11 cellular contexts compared by ENCODE assay signal in the genomic region with DNA sequence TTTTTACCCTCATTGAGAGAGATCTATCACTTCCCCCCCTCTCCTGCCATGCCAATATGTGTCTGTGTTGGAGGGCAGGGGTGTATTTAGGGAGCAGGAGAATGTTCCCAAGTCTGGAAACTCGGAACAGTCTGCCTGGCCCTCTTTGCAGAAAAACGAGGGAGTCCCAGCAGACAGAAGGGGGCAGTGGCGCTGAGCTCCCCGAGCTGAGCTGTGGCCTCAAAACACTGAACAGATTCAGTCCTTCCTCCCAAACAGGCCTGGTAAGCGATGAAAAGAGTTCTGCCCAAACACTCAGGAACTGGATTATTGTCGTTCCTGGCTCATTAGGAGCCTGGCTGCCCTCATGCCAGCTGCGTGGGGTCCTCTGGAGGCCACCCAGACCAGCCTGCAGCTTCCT. TPM values are rescaled to one million over a fixed set of nuclear protein-coding genes. Genes with fewer than 3 reads are reported as not detected.
DNase-seq lines count a peak whose midpoint lies in the region; ATAC-seq and TF ChIP-seq lines count a peak whose summit lies in the region.
"Had no signal": no experiment of that assay in that cellular context is flagged by ENCODE, and none has a peak within 500 bp of the region (broad histone marks: within the 10 kb centered on the region; RNA-seq: fewer than 3 reads in every experiment).

No MANE protein-coding gene starts in this region.

- WGBS in hepatocyte (ENCODE audit: low lambda C conversion rate, missing lambda C conversion rate), result 60% methylated on average over 6 of the region's 7 CpGs
- 49% methylated on average over 7 of the region's 7 CpGs for WGBS in smooth muscle cell (ENCODE audit: low lambda C conversion rate)

- no peak for ATAC-seq in GM18519 (IDR thresholded peaks at IDR 0.05; ENCODE audit: low FRiP score, unreplicated experiment)

- TF ChIP-seq CTCF in GM12875 (IDR thresholded peaks at IDR 0.05; ENCODE audit: borderline replicate concordance, insufficient read depth, low read depth, low read length) (peak; percentile 39), VCaP (conservative IDR thresholded peaks at IDR 0.05) (0 out of 2 replicates have a peak, but pooled peaks have one; percentile 7), hepatocyte (IDR thresholded peaks at IDR 0.05; ENCODE audit: poor library complexity) (no peak), smooth muscle cell (IDR thresholded peaks at IDR 0.05; ENCODE audit: borderline replicate concordance, insufficient read depth, poor library complexity, severe bottlenecking) (no peak)

- H3K4me1 ChIP-seq in hepatocyte (ENCODE audit: insufficient read depth), result no peaks in the 10 kb centered on the region
- H3K4me1 ChIP-seq in smooth muscle cell (ENCODE audit: low read depth), result peaks cover 3% of the 10 kb centered on the region

- H2AFZ ChIP-seq in hepatocyte (no peak overlapping the region), smooth muscle cell (ENCODE audit: low read depth) (no peak overlapping the region)

- H3K79me2 ChIP-seq in hepatocyte (no peaks in the 10 kb centered on the region), smooth muscle cell (ENCODE audit: low read depth) (no peaks in the 10 kb centered on the region)

- H3K9me3 ChIP-seq in hepatocyte (ENCODE audit: low read depth), result no peaks in the 10 kb centered on the region
- no peaks in the 10 kb centered on the region for H3K9me3 ChIP-seq in smooth muscle cell (replicated peaks; ENCODE audit: low read depth)
- H3K9me3 ChIP-seq: suprapubic skin had no signal

- no peaks in the 10 kb centered on the region for H3K9me2 ChIP-seq in hepatocyte (replicated peaks; ENCODE audit: insufficient read depth)

- peak overlapping the region; percentile 79 for H3K9ac ChIP-seq in smooth muscle cell (ENCODE audit: low read depth)

- H3K4me2 ChIP-seq in hepatocyte (peak overlapping the region; percentile 19), smooth muscle cell (peak overlapping the region; percentile 53)

- H3K36me3 ChIP-seq in hepatocyte (replicated peaks; ENCODE audit: insufficient read depth, low read depth) (no peaks in the 10 kb centered on the region), smooth muscle cell (ENCODE audit: low read depth) (no peaks in the 10 kb centered on the region)
- H3K36me3 ChIP-seq: suprapubic skin had no signal

- peaks cover 7% of the 10 kb centered on the region for H3F3A ChIP-seq in smooth muscle cell (ENCODE audit: low read depth)

- no peak for DNase-seq in hepatocyte (ENCODE audit: low spot score)
- no peak for DNase-seq in smooth muscle cell (lab: John Stamatoyannopoulos, UW; ENCODE audit: unreplicated experiment)
- no peak for DNase-seq in stimulated activated CD4-positive, alpha-beta T cell treated with anti-CD3 and anti-CD28 coated beads, Interleukin-15, amount 100 ng/mL, for 24 hours
- DNase-seq in HuH-7 (ENCODE audit: low spot score), result no peak
- DNase-seq: activated CD4-positive, alpha-beta memory T cell treated with anti-CD3 and anti-CD28 coated beads for 36 hours; foreskin melanocyte; NCI-H2081 treated with DMSO at 0.1 percent for 48 hours had no signal

- H4K20me1 ChIP-seq in hepatocyte (ENCODE audit: insufficient read depth, poor library complexity, severe bottlenecking) (no peaks in the 10 kb centered on the region), smooth muscle cell (ENCODE audit: low read depth) (no peaks in the 10 kb centered on the region)

- no peaks in the 10 kb centered on the region for H3K27me3 ChIP-seq in hepatocyte
- no peaks in the 10 kb centered on the region for H3K27me3 ChIP-seq in smooth muscle cell (ENCODE audit: low read depth)
- H3K27me3 ChIP-seq: suprapubic skin had no signal

- H3K27ac ChIP-seq in VCaP (peak overlapping the region; percentile 1; the same call in 1 of the 2 replicates), hepatocyte (peak overlapping the region; percentile 30), smooth muscle cell (ENCODE audit: low read depth) (peak overlapping the region; percentile 96)
- H3K27ac ChIP-seq: suprapubic skin had no signal

- H3K4me3 ChIP-seq in GM12875 (ENCODE audit: low read depth, low read length) (no peak overlapping the region), hepatocyte (no peak overlapping the region), smooth muscle cell (no peak overlapping the region)
- H3K4me3 ChIP-seq: suprapubic skin had no signal

RNA-seq across cellular contexts. Expression of a gene that starts 1.0 kb away (rescaled TPM):
- total RNA-seq in hepatocyte (0.53 and 1.7 TPM in 2 replicates), smooth muscle cell (not detected in 2 replicates)
- polyA plus RNA-seq in hepatocyte (0.51 and 2.2 TPM in 2 replicates), smooth muscle cell (0.84 TPM in 1 of 2 replicates, not detected in the other)
- total RNA-seq: activated CD4-positive, alpha-beta memory T cell treated with anti-CD3 and anti-CD28 coated beads for 36 hours had no signal

Comparison
In these comparisons a context has a peak if more than half of its experiments do, and no peak if none do; other contexts are left out.
1. CTCF ChIP-seq: peak in GM12875 (single experiment) and VCaP (single experiment); none in hepatocyte (single experiment) and smooth muscle cell (single experiment).
2. H3K27ac ChIP-seq: peak in every context shown above with its lines; median percentile 96 in smooth muscle cell; 30 in hepatocyte; 1 in VCaP.